8 cellular contexts compared by ENCODE assay signal in genomic region chr15:64895285-64896065, GRCh38. TPM values are rescaled to one million over a fixed set of nuclear protein-coding genes. Genes with fewer than 3 reads are reported as not detected.
DNase-seq lines count a peak whose midpoint lies in the region; FAIRE-seq and TF ChIP-seq lines count a peak whose summit lies in the region.

No MANE protein-coding gene starts in this region.

- no peaks in the 10 kb centered on the region for H4K20me1 ChIP-seq in BLaER1 treated with 17β-estradiol and CSF1 and Interleukin-3, amounts not matched to agents 10 nM and 100 nM

- peak overlapping the region; percentile 28 to 68 (median 59) for H3K4me3 ChIP-seq in BLaER1 treated with 17β-estradiol and CSF1 and Interleukin-3, amounts not matched to agents 10 nM and 100 nM
- H3K4me3 ChIP-seq in kidney (ENCODE audit: low read length in 2 of 2), result peak overlapping the region in 1 of 2 donors; percentile 9
- peak overlapping the region; percentile 14 to 28 (median 16) for H3K4me3 ChIP-seq in stomach

- TF ChIP-seq POLR2A in stomach (IDR thresholded peaks at IDR 0.05), result no peak
- no peak for TF ChIP-seq POLR2A in H54 (IDR thresholded peaks at IDR 0.05; ENCODE audit: low read depth, low read length)

- no peak for TF ChIP-seq EP300 in stomach (IDR thresholded peaks at IDR 0.05)

- FAIRE-seq in GM19239 (lab: Jason Lieb, UNC), result peak; percentile 94
- FAIRE-seq in kidney (lab: Jason Lieb, UNC), result no peak
- no peak for FAIRE-seq in RCC 7860 (lab: Jason Lieb, UNC)
- FAIRE-seq in H54 (lab: Jason Lieb, UNC), result no peak

- H3K27me3 ChIP-seq in BLaER1 treated with 17β-estradiol and CSF1 and Interleukin-3, amounts not matched to agents 10 nM and 100 nM, result no peaks in the 10 kb centered on the region
- H3K27me3 ChIP-seq in stomach, result no peaks in the 10 kb centered on the region

- TF ChIP-seq CTCF in kidney (IDR thresholded peaks at IDR 0.05; ENCODE audit: borderline replicate concordance, extremely low read depth, insufficient read depth) (no peak), stomach (IDR thresholded peaks at IDR 0.05) (no peak)

- peak overlapping the region; percentile 88 to 99 (median 96) for H3K27ac ChIP-seq in BLaER1 treated with 17β-estradiol and CSF1 and Interleukin-3, amounts not matched to agents 10 nM and 100 nM
- H3K27ac ChIP-seq in kidney (ENCODE audit: low read depth in 2 of 2, low read length in 2 of 2), result peak overlapping the region; percentile 68 to 84
- peak overlapping the region; percentile 82 to 91 (median 86) for H3K27ac ChIP-seq in stomach

- peaks cover 0 to 3% (median 0%) of the 10 kb centered on the region in 11 experiments; a peak in 1 of 22 replicates for H3K9me3 ChIP-seq in BLaER1 treated with 17β-estradiol and CSF1 and Interleukin-3, amounts not matched to agents 10 nM and 100 nM (replicated peaks in 1 of 11)
- no peaks in the 10 kb centered on the region for H3K9me3 ChIP-seq in kidney (ENCODE audit: control insufficient read depth in 1 of 2, low read length in 2 of 2)
- H3K9me3 ChIP-seq in stomach, result no peaks in the 10 kb centered on the region

- DNase-seq in GM19239 (ENCODE audit: insufficient read length, low spot score) (peak; percentile 53), NOMO-1 treated with dmso at 0.1 percent for 144 hours (lab: John Stamatoyannopoulos, UW; ENCODE audit: unreplicated experiment) (peak; percentile 80), amniotic epithelial cell (ENCODE audit: low read depth) (peak; percentile 53), kidney (peak; percentile 53), stomach (peak; percentile 31), RCC 7860 (ENCODE audit: low spot score) (no peak), H54 (ENCODE audit: insufficient read length, low spot score) (no peak)

- H3K4me1 ChIP-seq in BLaER1 treated with 17β-estradiol and CSF1 and Interleukin-3, amounts not matched to agents 10 nM and 100 nM, result peaks cover 66 to 94% (median 74%) of the 10 kb centered on the region in 10 experiments
- H3K4me1 ChIP-seq in kidney (ENCODE audit: control insufficient read depth in 1 of 2, insufficient read depth in 1 of 2, low read depth in 1 of 2, low read length in 2 of 2), result peaks cover 0 to 29% of the 10 kb centered on the region in 2 donors
- peaks cover 43 to 76% (median 54%) of the 10 kb centered on the region in 4 donors for H3K4me1 ChIP-seq in stomach

- WGBS in stomach, 5 donors, result 39 to 56% (median 43%) methylated on average over 6 of the region's 6 CpGs

- peak overlapping the region; percentile 92 to 100 (median 97) for H3K4me2 ChIP-seq in BLaER1 treated with 17β-estradiol and CSF1 and Interleukin-3, amounts not matched to agents 10 nM and 100 nM

- H3K9ac ChIP-seq in BLaER1 treated with 17β-estradiol and CSF1 and Interleukin-3, amounts not matched to agents 10 nM and 100 nM, result peak overlapping the region; percentile 81 to 95 (median 85)
- no peak overlapping the region for H3K9ac ChIP-seq in kidney (ENCODE audit: low read length in 2 of 2)

- no peaks in the 10 kb centered on the region for H3K36me3 ChIP-seq in BLaER1 treated with 17β-estradiol and CSF1 and Interleukin-3, amounts not matched to agents 10 nM and 100 nM
- no peaks in the 10 kb centered on the region for H3K36me3 ChIP-seq in kidney (ENCODE audit: control insufficient read depth in 1 of 2, insufficient read depth in 2 of 2, low read length in 2 of 2)
- H3K36me3 ChIP-seq in stomach, result no peaks in the 10 kb centered on the region

- intact Hi-C loops in kidney (cut with DNase I), result no loop called here
- intact Hi-C loops in stomach (cut with DNase I; ENCODE audit: low total_unique reads), result no loop called here

RNA-seq across cellular contexts. Expression of gene ANKDD1A, which starts 16.2 kb away (rescaled TPM):
- 8.0 TPM for total RNA-seq in kidney
- 1.9 TPM for polyA plus RNA-seq in kidney (ENCODE audit: insufficient read depth, low read depth, low replicate concordance)
- total RNA-seq in stomach, result 10 to 100 TPM in 2 of 5 donors, 1 to 10 TPM in 3; 4.0 to 43.8 (median 9.2) TPM
- 1 to 10 TPM; 1.5 to 2.7 (median 1.7) TPM for polyA plus RNA-seq in stomach

RNA-seq across cellular contexts. Expression of gene PLEKHO2, which starts 53.8 kb away (rescaled TPM):
- 48.6 TPM for total RNA-seq in kidney
- 12.0 TPM for polyA plus RNA-seq in kidney (ENCODE audit: insufficient read depth, low read depth, low replicate concordance)
- 10 to 100 TPM in 4 of 5 donors, 1 to 10 TPM in 1; 9.0 to 23.9 (median 15.2) TPM for total RNA-seq in stomach
- polyA plus RNA-seq in stomach, result 10 to 100 TPM in 2 of 3 donors, 1 to 10 TPM in 1; 7.5 to 25.4 (median 23.2) TPM

Comparison
In these comparisons a context has a peak if more than half of its experiments do, and no peak if none do; other contexts are left out.
1. H3K9ac ChIP-seq: peak in BLaER1 treated with 17β-estradiol and CSF1 and Interleukin-3, amounts not matched to agents 10 nM and 100 nM (11 of 11); none in kidney (0 of 2).
2. DNase-seq: peak in GM19239 (single experiment), NOMO-1 treated with dmso at 0.1 percent for 144 hours (single experiment), amniotic epithelial cell (single experiment), kidney (single experiment) and stomach (single experiment); none in RCC 7860 (single experiment) and H54 (single experiment).
3. Peak in every context shown above with its lines, with median percentiles within 50 percentile points of each other: H3K27ac ChIP-seq.